ENCODE assay signal across 1 cellular context in genomic region chr20:57433658-57434389, GRCh38.
TF ChIP-seq lines count a peak whose summit lies in the region.

No MANE protein-coding gene starts in this region.

TF ChIP-seq in GM23338, 12 proteins besides CTCF, POLR2A, EP300 and RAD21 (continued from another document):
- no peak for TF ChIP-seq ZNF462 (CRISPR knock-in tag; IDR thresholded peaks at IDR 0.05)
- TF ChIP-seq NANOG (IDR thresholded peaks at IDR 0.05; ENCODE audit: borderline replicate concordance): no peak
- TF ChIP-seq ETS1 (IDR thresholded peaks at IDR 0.05): no peak
- no peak for TF ChIP-seq ZNF331 (CRISPR knock-in tag; IDR thresholded peaks at IDR 0.05; ENCODE audit: low read depth)
- no peak for TF ChIP-seq CREB1 (CRISPR knock-in tag; IDR thresholded peaks at IDR 0.05; ENCODE audit: low read depth)
- TF ChIP-seq POLR2AphosphoS5 (IDR thresholded peaks at IDR 0.05; ENCODE audit: low read depth): no peak
- no peak for TF ChIP-seq REST (IDR thresholded peaks at IDR 0.05; ENCODE audit: unreplicated experiment)
- no peak for TF ChIP-seq STAT1 (IDR thresholded peaks at IDR 0.05; ENCODE audit: unreplicated experiment)
- TF ChIP-seq JUNB (IDR thresholded peaks at IDR 0.05; ENCODE audit: unreplicated experiment): no peak
